In genomic region chr12:109253913-109254544, GRCh38 we compare ENCODE assay signal across 21 cellular contexts. TPM values are rescaled to one million over a fixed set of nuclear protein-coding genes. Genes with fewer than 3 reads are reported as not detected.
A peak's percentile ranks its signal among the peaks of the same experiment; 100 is the strongest.
DNase-seq lines count a peak whose midpoint lies in the region; ATAC-seq, FAIRE-seq and TF ChIP-seq lines count a peak whose summit lies in the region.
"Had no signal": no experiment of that assay in that cellular context is flagged by ENCODE, and none has a peak within 500 bp of the region (broad histone marks: within the 10 kb centered on the region; RNA-seq: fewer than 3 reads in every experiment).

No MANE protein-coding gene starts in this region.

- H3K36me3 ChIP-seq in OCI-LY7 (ENCODE audit: insufficient read depth, low read length) (peaks cover 3% of the 10 kb centered on the region; the same call in 1 of the 2 replicates), endodermal cell (ENCODE audit: control insufficient read depth, insufficient read depth, low read length) (no peaks in the 10 kb centered on the region), gastrocnemius medialis (peaks cover 12 to 94% of the 10 kb centered on the region in 2 donors)
- H3K36me3 ChIP-seq: BE2C had no signal

- no peaks in the 10 kb centered on the region for H3K79me1 ChIP-seq in H9 (ENCODE audit: insufficient read depth, low read depth, low read length, poor library complexity, severe bottlenecking)

- POLR2A ChIA-PET in OCI-LY7 (lab: Charles Lee), result interaction anchor here (0.5 to 0.7 kb wide), 2 partner anchors 10 to 70 kb away, joined by 3 read pairs; no protein-coding TSS in a partner anchor

- WGBS in H9 (ENCODE audit: extremely low coverage, insufficient read length, low lambda C conversion rate), result no CpG with 5 or more reads among the region's 7 CpGs
- WGBS in endodermal cell (ENCODE audit: insufficient coverage in 1 of 2, insufficient read length in 1 of 2), 2 experiments, result 91% methylated on average over 7 of the region's 7 CpGs

- DNase-seq in H9 (no peak), OCI-LY7 (ENCODE audit: low spot score) (no peak), endodermal cell (no peak), gastrocnemius medialis (no peak), NCI-H774 (lab: John Stamatoyannopoulos, UW) (no peak), GM12892 (ENCODE audit: insufficient read length) (no peak), dorsolateral prefrontal cortex (no peak)
- DNase-seq: ACHN; BE2C; C1 segment of cervical spinal cord; CD4-positive, CD25-positive, alpha-beta regulatory T cell; DMS153; DMS79; GDM1; HCEC 1CT; HFFc6; KBM-7 had no signal

- intact Hi-C loops in OCI-LY7 (cut with micrococcal nuclease; ENCODE audit: unreplicated experiment), result no loop called here
- intact Hi-C loops in gastrocnemius medialis (cut with DNase I; ENCODE audit: low total_unique reads), result no loop called here
- intact Hi-C loops in dorsolateral prefrontal cortex (cut with DNase I), result no loop called here

- no peaks in the 10 kb centered on the region for H3K23me2 ChIP-seq in H9 (ENCODE audit: insufficient read length, low read depth, low read length, poor library complexity, severe bottlenecking)

- H3K79me2 ChIP-seq in H9 (ENCODE audit: insufficient read depth, low read length), result no peaks in the 10 kb centered on the region
- H3K79me2 ChIP-seq in OCI-LY7 (ENCODE audit: insufficient read depth, low read depth, low read length), result no peaks in the 10 kb centered on the region

- H3K4me1 Mint-ChIP-seq in H9, result no peaks in the 10 kb centered on the region
- no peaks in the 10 kb centered on the region for H3K4me1 Mint-ChIP-seq in endodermal cell
- H3K4me1 Mint-ChIP-seq: IgD-negative memory B cell had no signal

- no peak overlapping the region for H3K18ac ChIP-seq in H9 (ENCODE audit: insufficient read length, low read depth, low read length)

- H2BK15ac ChIP-seq in H9 (ENCODE audit: low read depth, low read length), result no peak overlapping the region

- no peak overlapping the region for H4K5ac ChIP-seq in H9 (ENCODE audit: insufficient read length, low read depth, low read length)

- BruUV-seq in OCI-LY7 (replicated peaks; lab: Mats Ljungman, UMichigan), result no TSS peak

- no peak for ATAC-seq in gastrocnemius medialis

- H4K8ac ChIP-seq in H9 (replicated peaks; ENCODE audit: insufficient read length, low read depth, low read length), result no peak overlapping the region

- H3K9me2 ChIP-seq in OCI-LY7 (ENCODE audit: insufficient read depth, low read length), result no peaks in the 10 kb centered on the region

- no peak overlapping the region for H2BK20ac ChIP-seq in H9 (ENCODE audit: low read depth, low read length, poor library complexity, severe bottlenecking)

- no peak for FAIRE-seq in GM12892 (lab: Jason Lieb, UNC)
- FAIRE-seq: A204.1, HTR-8/SVneo had no signal

- in situ Hi-C loops in gastrocnemius medialis (cut with MboI; ENCODE audit: low sequenced_read_pairs in 4 of 4), result loop anchor here in 2 of 4 donors (25.0 kb wide), 1 partner anchor 133 kb away; no protein-coding TSS in a partner anchor

- no peak overlapping the region for H3K27ac ChIP-seq in H9 (ENCODE audit: insufficient read length, low read depth, low read length)
- H3K27ac ChIP-seq in OCI-LY7 (ENCODE audit: low read depth, low read length, poor library complexity, severe bottlenecking), result no peak overlapping the region
- H3K27ac ChIP-seq in endodermal cell (ENCODE audit: low read depth, low read length), result no peak overlapping the region
- peak overlapping the region; percentile 18 to 60 (median 46) for H3K27ac ChIP-seq in gastrocnemius medialis
- H3K27ac ChIP-seq in dorsolateral prefrontal cortex, result no peak overlapping the region

- peak; percentile 32; the same call in 2 of the 3 replicates for TF ChIP-seq CTCF in H9 (conservative IDR thresholded peaks at IDR 0.05)
- TF ChIP-seq CTCF in OCI-LY7 (conservative IDR thresholded peaks at IDR 0.05; ENCODE audit: low read length), result 0 out of 2 replicates have a peak, but pooled peaks have one; percentile 25
- TF ChIP-seq CTCF in endodermal cell (conservative IDR thresholded peaks at IDR 0.05), result peak; percentile 33
- no peak for TF ChIP-seq CTCF in gastrocnemius medialis (IDR thresholded peaks at IDR 0.05 in 4 of 5, conservative IDR thresholded peaks at IDR 0.05 in 1 of 5)
- TF ChIP-seq CTCF in dorsolateral prefrontal cortex (IDR thresholded peaks at IDR 0.05 in 54 of 56, conservative IDR thresholded peaks at IDR 0.05 in 2 of 56; ENCODE audit: low read depth in 1 of 56, partially characterized antibody in 56 of 56), result no peak

- H3K9me3 ChIP-seq in H9 (ENCODE audit: control insufficient read depth, low read depth, low read length) (no peaks in the 10 kb centered on the region), OCI-LY7 (ENCODE audit: low read length) (no peaks in the 10 kb centered on the region), endodermal cell (ENCODE audit: control insufficient read depth, low read length) (peaks cover 7% of the 10 kb centered on the region), gastrocnemius medialis (no peaks in the 10 kb centered on the region)
- H3K9me3 ChIP-seq: BE2C had no signal

- peaks cover 7 to 23% (median 19%) of the 10 kb centered on the region in 3 experiments; a peak in 6 of 7 replicates for H3K36me3 Mint-ChIP-seq in H9 (ENCODE audit: insufficient read depth in 1 of 3, low read depth in 3 of 3)
- H3K36me3 Mint-ChIP-seq in endodermal cell (ENCODE audit: low read depth), result peaks cover 5% of the 10 kb centered on the region

- no peak overlapping the region for H2AK5ac ChIP-seq in H9 (ENCODE audit: insufficient read length, low read length)

- H3K56ac ChIP-seq in H9 (ENCODE audit: insufficient read length, low read depth, low read length), result no peak overlapping the region

- H3K9me3 Mint-ChIP-seq in H9, result peaks cover 5 to 7% of the 10 kb centered on the region in 2 experiments; a peak in 3 of 5 replicates
- H3K9me3 Mint-ChIP-seq in endodermal cell, result peaks cover 12% of the 10 kb centered on the region

- H3K27me3 ChIP-seq in H9 (ENCODE audit: insufficient read depth, low read length) (no peaks in the 10 kb centered on the region), endodermal cell (ENCODE audit: control insufficient read depth, insufficient read depth, low read length, poor library complexity, severe bottlenecking) (no peaks in the 10 kb centered on the region), gastrocnemius medialis (no peaks in the 10 kb centered on the region), dorsolateral prefrontal cortex (no peaks in the 10 kb centered on the region)
- H3K27me3 ChIP-seq: BE2C had no signal

- H3K23ac ChIP-seq in H9 (ENCODE audit: insufficient read length, low read depth, low read length), result no peak overlapping the region

- no peak overlapping the region for H3K14ac ChIP-seq in H9 (ENCODE audit: insufficient read depth, low read length)

- H3K27me3 Mint-ChIP-seq in H9 (ENCODE audit: low read depth) (no peaks in the 10 kb centered on the region), endodermal cell (ENCODE audit: insufficient read depth) (no peaks in the 10 kb centered on the region)
- H3K27me3 Mint-ChIP-seq: CD4-positive, CD25-positive, alpha-beta regulatory T cell; IgD-negative memory B cell had no signal

- TF ChIP-seq POLR2A in gastrocnemius medialis (IDR thresholded peaks at IDR 0.05), result no peak
- no peak for TF ChIP-seq POLR2A in GM12892 (IDR thresholded peaks at IDR 0.05; ENCODE audit: low read depth, low read length)

- H3K4me1 ChIP-seq in H9 (ENCODE audit: insufficient read depth, low read length) (no peaks in the 10 kb centered on the region), OCI-LY7 (ENCODE audit: insufficient read depth, low read length, poor library complexity, severe bottlenecking) (no peaks in the 10 kb centered on the region), endodermal cell (ENCODE audit: control insufficient read depth, insufficient read depth, low read length) (no peaks in the 10 kb centered on the region), gastrocnemius medialis (peaks cover 13 to 30% of the 10 kb centered on the region in 2 donors)
- H3K4me1 ChIP-seq: BE2C had no signal

- H3T11ph ChIP-seq in H9 (ENCODE audit: low read length), result no peak overlapping the region

- H2BK5ac ChIP-seq in H9 (ENCODE audit: insufficient read length, low read length), result no peak overlapping the region

- H3K4me3 Mint-ChIP-seq in H9, result no peak overlapping the region
- H3K4me3 Mint-ChIP-seq in endodermal cell, result no peak overlapping the region
- H3K4me3 Mint-ChIP-seq: CD4-positive, CD25-positive, alpha-beta regulatory T cell; HFFc6; IgD-negative memory B cell had no signal

- H4K20me1 ChIP-seq in H9 (ENCODE audit: control insufficient read depth, insufficient read depth, insufficient read length) (no peaks in the 10 kb centered on the region), OCI-LY7 (ENCODE audit: insufficient read depth, low read length) (no peaks in the 10 kb centered on the region)

- H3K4me2 ChIP-seq in H9 (ENCODE audit: insufficient read depth, insufficient read length, low read length), result no peak overlapping the region
- H3K4me2 ChIP-seq in OCI-LY7 (ENCODE audit: low read length), result no peak overlapping the region

- H4K91ac ChIP-seq in H9 (ENCODE audit: insufficient read length, low read depth, low read length), result no peak overlapping the region

- H2BK120ac ChIP-seq in H9 (ENCODE audit: low read depth, low read length, poor library complexity, severe bottlenecking), result no peak overlapping the region

- no peak overlapping the region for H2BK12ac ChIP-seq in H9 (ENCODE audit: insufficient read length, low read depth, low read length)

- H2AFZ ChIP-seq in H9 (ENCODE audit: low read length) (no peak overlapping the region), OCI-LY7 (ENCODE audit: low read length) (no peak overlapping the region)

- CTCF ChIA-PET in OCI-LY7 (lab: Charles Lee; ENCODE audit: unreplicated experiment), result no interaction called here

- H3K9ac ChIP-seq in H9 (ENCODE audit: extremely low read depth, insufficient read length, low read length) (no peak overlapping the region), endodermal cell (ENCODE audit: extremely low read depth, low read length, poor library complexity, severe bottlenecking) (no peak overlapping the region)

- H3K4ac ChIP-seq in H9 (ENCODE audit: low read depth, low read length), result no peak overlapping the region

- H3K4me3 ChIP-seq in OCI-LY7 (ENCODE audit: low read depth, low read length, poor library complexity, severe bottlenecking) (no peak overlapping the region), endodermal cell (ENCODE audit: low read length) (no peak overlapping the region), gastrocnemius medialis (no peak overlapping the region), dorsolateral prefrontal cortex (no peak overlapping the region)

- no peak overlapping the region for H3K27ac Mint-ChIP-seq in H9
- no peak overlapping the region for H3K27ac Mint-ChIP-seq in endodermal cell
- H3K27ac Mint-ChIP-seq: CD4-positive, CD25-positive, alpha-beta regulatory T cell; HFFc6; IgD-negative memory B cell had no signal

RNA-seq across cellular contexts. Expression of gene FOXN4, which starts 55.1 kb away (rescaled TPM):
- total RNA-seq in H9 (2021) (0.29 and 0.39 TPM in 2 replicates), OCI-LY7 (2022) (4.5 and 5.1 TPM in 2 replicates), endodermal cell (under 1 TPM; 0.20 to 0.55 TPM), gastrocnemius medialis (not detected), dorsolateral prefrontal cortex (under 1 TPM in 38 of 120 experiments, not detected in 82; 0.13 to 0.82 (median 0.32) TPM)
- 2.7 and 4.3 TPM in 2 replicates for total RNA-seq in OCI-LY7 (2014; rRNA removed; shearing (Covaris generic))
- polyA plus RNA-seq in endodermal cell (2013, experiment 1 of 2), result 0.82 TPM
- polyA plus RNA-seq in endodermal cell (2013, experiment 2 of 2), result 0.99 TPM
- not detected for polyA plus RNA-seq in GM12892 (2012; ENCODE audit: missing spikeins)
- total RNA-seq: CD4-positive, CD25-positive, alpha-beta regulatory T cell; H4; HFFc6 had no signal
- polyA plus RNA-seq: IgD-negative memory B cell had no signal

Comparison
In these comparisons a context has a peak if more than half of its experiments do, and no peak if none do; other contexts are left out.
1. H3K27ac ChIP-seq: peak in gastrocnemius medialis (4 of 4); none in H9 (single experiment), OCI-LY7 (single experiment), endodermal cell (single experiment) and dorsolateral prefrontal cortex (0 of 59).
2. CTCF ChIP-seq: peak in H9 (single experiment), OCI-LY7 (single experiment) and endodermal cell (single experiment); none in gastrocnemius medialis (0 of 5) and dorsolateral prefrontal cortex (0 of 56).